ENCODE assay signal across 20 cellular contexts in the genomic region with DNA sequence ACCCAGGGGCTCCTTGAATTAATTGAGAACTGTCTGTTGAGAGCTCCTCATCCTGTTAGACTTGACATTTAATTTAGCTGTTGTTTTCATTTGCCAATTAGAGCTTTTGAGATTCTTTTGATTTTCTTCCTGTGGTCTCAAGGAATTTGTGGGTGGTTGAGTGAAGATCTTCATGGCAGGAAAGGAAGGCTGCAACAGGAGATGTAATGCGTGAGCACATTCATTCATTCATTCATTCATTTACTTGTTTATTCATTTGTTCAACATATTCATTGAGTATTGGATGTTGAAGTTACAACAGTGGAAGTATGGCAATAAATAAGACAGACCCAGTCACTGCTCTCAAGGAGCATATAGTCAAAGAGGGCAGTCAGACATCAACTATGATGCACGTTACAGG.
"Had no signal": no experiment of that assay in that cellular context is flagged by ENCODE, and none has a peak within 500 bp of the region (broad histone marks: within the 10 kb centered on the region; RNA-seq: fewer than 3 reads in every experiment).

No MANE protein-coding gene starts in this region.

- H3K36me3 ChIP-seq: adrenal gland, left lung had no signal

- H3K4me1 ChIP-seq: adrenal gland, parathyroid adenoma had no signal

- H3K9me3 ChIP-seq: adrenal gland, left lung had no signal

- H3K27ac Mint-ChIP-seq: activated CD8-positive, alpha-beta memory T cell treated with anti-CD3 and anti-CD28 coated beads, Interleukin-2, amount 10 ng/mL, durations not matched to agents 7 days and 5 days; type B pancreatic cell had no signal

- DNase-seq: activated CD4-positive, CD25-positive, alpha-beta regulatory T cell; activated CD8-positive, alpha-beta memory T cell treated with anti-CD3 and anti-CD28 coated beads, Interleukin-2, amount 10 ng/mL, durations not matched to agents 7 days and 5 days; activated T-cell treated with anti-CD3 and anti-CD28 coated beads, Interleukin-2, amount 50 U/mL, for 4 hours; adrenal gland; central memory CD4-positive, alpha-beta T cell; cortex of kidney; effector CD8-positive, alpha-beta T cell; left lung; mesenchymal stem cell; retina; stimulated activated CD4-positive, alpha-beta T cell treated with anti-CD3 and anti-CD28 coated beads, Interleukin-4, amount 100 ng/mL, for 4 hours; substantia nigra; T-helper 2 cell had no signal

- H3K9ac ChIP-seq: parathyroid adenoma had no signal

- H3K79me2 ChIP-seq: parathyroid adenoma had no signal

- H3K27me3 ChIP-seq: adrenal gland, left lung had no signal

- H3K4me3 ChIP-seq: adrenal gland, left lung had no signal

- FAIRE-seq: keratinocyte, TTC549 had no signal

- H3K36me3 Mint-ChIP-seq: type B pancreatic cell had no signal

- H3K27me3 Mint-ChIP-seq: activated CD8-positive, alpha-beta memory T cell treated with anti-CD3 and anti-CD28 coated beads, Interleukin-2, amount 10 ng/mL, durations not matched to agents 7 days and 5 days had no signal

- H3K9me3 Mint-ChIP-seq: activated T-cell treated with anti-CD3 and anti-CD28 coated beads, Interleukin-2, amount 50 U/mL, for 4 hours; neural crest cell; type B pancreatic cell had no signal

- H3K4me3 Mint-ChIP-seq: activated CD8-positive, alpha-beta memory T cell treated with anti-CD3 and anti-CD28 coated beads, Interleukin-2, amount 10 ng/mL, durations not matched to agents 7 days and 5 days; neural crest cell; type B pancreatic cell had no signal

- H2AFZ ChIP-seq: parathyroid adenoma had no signal

- H3K27ac ChIP-seq: adrenal gland, epithelial cell of prostate, left lung, parathyroid adenoma had no signal

- ATAC-seq: activated CD8-positive, alpha-beta memory T cell treated with anti-CD3 and anti-CD28 coated beads, Interleukin-2, amount 10 ng/mL, durations not matched to agents 7 days and 5 days; activated T-cell treated with anti-CD3 and anti-CD28 coated beads, Interleukin-2, amount 50 U/mL, for 4 hours; left lung; SK-N-SH treated with all-trans-retinoic acid at 6 μM for 48 hours had no signal
